ENCODE assay signal across 1 cellular context in genomic region chr1:46768445-46768844, GRCh38.
A peak's percentile ranks its signal among the peaks of the same experiment; 100 is the strongest.
TF ChIP-seq lines count a peak whose summit lies in the region.

No MANE protein-coding gene starts in this region.

TF ChIP-seq in K562, 482 proteins besides CTCF, POLR2A, EP300 and RAD21:
- TF ChIP-seq NFE2L1 (tag; IDR thresholded peaks at IDR 0.05; ENCODE audit: borderline replicate concordance, low read depth) (peak; percentile 56; the same call in 1 of the 2 replicates), MAFK (IDR thresholded peaks at IDR 0.05; ENCODE audit: low read length) (peak; percentile 98), DDX20 (tag; IDR thresholded peaks at IDR 0.05; ENCODE audit: low read depth) (no peak), C11orf30 (IDR thresholded peaks at IDR 0.05; ENCODE audit: low read depth) (peak; percentile 95), ZNF316 (IDR thresholded peaks at IDR 0.05) (peak; percentile 97), MAFF (IDR thresholded peaks at IDR 0.05; ENCODE audit: low read length) (peak; percentile 97), BCOR (IDR thresholded peaks at IDR 0.05) (no peak), NFE2 (IDR thresholded peaks at IDR 0.05; ENCODE audit: low read depth) (peak; percentile 83), MAFG (tag; conservative IDR thresholded peaks at IDR 0.05) (peak; percentile 96)
